20 cellular contexts compared by ENCODE assay signal in genomic region chr12:113293100-113293499, GRCh38. TPM values are rescaled to one million over a fixed set of nuclear protein-coding genes. Genes with fewer than 3 reads are reported as not detected.
DNase-seq lines count a peak whose midpoint lies in the region; ATAC-seq and TF ChIP-seq lines count a peak whose summit lies in the region.
"Had no signal": no experiment of that assay in that cellular context is flagged by ENCODE, and none has a peak within 500 bp of the region (broad histone marks: within the 10 kb centered on the region; RNA-seq: fewer than 3 reads in every experiment).

No MANE protein-coding gene starts in this region.

- no peaks in the 10 kb centered on the region for H3K4me1 ChIP-seq in CD8-positive, alpha-beta T cell (ENCODE audit: insufficient read depth, low read length)
- H3K4me1 ChIP-seq in HEK293 (ENCODE audit: control insufficient read depth, insufficient read depth, low read length), result no peaks in the 10 kb centered on the region
- peaks cover 19% of the 10 kb centered on the region for H3K4me1 ChIP-seq in osteoblast (ENCODE audit: insufficient read depth, low read length)
- H3K4me1 ChIP-seq: BE2C, Caco-2 had no signal

- POLR2A ChIA-PET in CD8-positive, alpha-beta T cell (lab: Charles Lee), result no interaction called here
- POLR2A ChIA-PET in HEK293 (lab: Yijun Ruan, JAX), result no interaction called here

- no peak overlapping the region for H3K4me2 ChIP-seq in osteoblast (ENCODE audit: insufficient read depth, low read length)
- H3K4me2 ChIP-seq: BLaER1 had no signal

- intact Hi-C loops in CD8-positive, alpha-beta T cell (cut with DNase I, micrococcal nuclease), result no loop called here

- H3K27ac Mint-ChIP-seq in activated naive CD4-positive, alpha-beta T cell treated with anti-CD3 and anti-CD28 coated beads, Interleukin-2, amount 50 U/mL, for 72 hours, result peak overlapping the region; percentile 67 to 88
- peak overlapping the region; percentile 37 for H3K27ac Mint-ChIP-seq in CD8-positive, alpha-beta T cell

- H2AFZ ChIP-seq in osteoblast (ENCODE audit: low read length), result no peak overlapping the region

- no peak overlapping the region for H3K4me3 Mint-ChIP-seq in CD8-positive, alpha-beta T cell
- H3K4me3 Mint-ChIP-seq: CD14-positive monocyte; CD4-positive, alpha-beta memory T cell; CD4-positive, CD25-positive, alpha-beta regulatory T cell had no signal

- no peak overlapping the region for H3K27ac ChIP-seq in CD8-positive, alpha-beta T cell (ENCODE audit: low read depth, low read length)
- H3K27ac ChIP-seq in HEK293 (ENCODE audit: extremely low read depth, low read depth, low read length), result no peak overlapping the region
- no peak overlapping the region for H3K27ac ChIP-seq in osteoblast (ENCODE audit: low read depth, low read length)
- H3K27ac ChIP-seq: BLaER1 had no signal

- DNase-seq in activated naive CD4-positive, alpha-beta T cell treated with anti-CD3 and anti-CD28 coated beads, Interleukin-2, amount 50 U/mL, for 72 hours (ENCODE audit: low spot score in 2 of 2), result no peak
- DNase-seq in activated naive CD4-positive, alpha-beta T cell treated with Interleukin-2 at 50 U/mL for 16 hours, result no peak
- no peak for DNase-seq in CD8-positive, alpha-beta T cell
- DNase-seq in osteoblast (ENCODE audit: insufficient read length, low spot score, missing footprints), result peak; percentile 65
- DNase-seq in occipital lobe (lab: John Stamatoyannopoulos, UW), result no peak
- DNase-seq in OCI-M2 (lab: John Stamatoyannopoulos, UW; ENCODE audit: unreplicated experiment), result no peak
- DNase-seq: 8988T; ACHN; BE2C; C1 segment of cervical spinal cord; Caco-2; Calu3; CD4-positive, alpha-beta memory T cell; CD4-positive, CD25-positive, alpha-beta regulatory T cell; DMS79 treated with DMSO at 0.1 percent for 48 hours; GF-D8 had no signal

- H3K4me1 Mint-ChIP-seq in CD8-positive, alpha-beta T cell (ENCODE audit: low read depth), result no peaks in the 10 kb centered on the region
- H3K4me1 Mint-ChIP-seq: CD4-positive, alpha-beta memory T cell; CD4-positive, CD25-positive, alpha-beta regulatory T cell had no signal

- H3K36me3 Mint-ChIP-seq in activated naive CD4-positive, alpha-beta T cell treated with anti-CD3 and anti-CD28 coated beads, Interleukin-2, amount 50 U/mL, for 72 hours, result peaks cover 0 to 4% of the 10 kb centered on the region in 2 donors
- peaks cover 69% of the 10 kb centered on the region for H3K36me3 Mint-ChIP-seq in CD8-positive, alpha-beta T cell

- H3K79me2 ChIP-seq in osteoblast (ENCODE audit: insufficient read depth, low read length), result no peaks in the 10 kb centered on the region

- peaks cover 14% of the 10 kb centered on the region for H3K36me3 ChIP-seq in CD8-positive, alpha-beta T cell (ENCODE audit: insufficient read depth, low read length)
- H3K36me3 ChIP-seq in HEK293 (ENCODE audit: control insufficient read depth in 2 of 2, insufficient read depth in 1 of 2, low read length in 2 of 2), result peaks cover 0 to 13% of the 10 kb centered on the region in 2 experiments; a peak in 2 of 3 replicates
- peaks cover 26% of the 10 kb centered on the region for H3K36me3 ChIP-seq in osteoblast (ENCODE audit: insufficient read depth, low read length)
- H3K36me3 ChIP-seq: BLaER1 had no signal

- H3K9me3 ChIP-seq in CD8-positive, alpha-beta T cell (ENCODE audit: low read length), result no peaks in the 10 kb centered on the region
- H3K9me3 ChIP-seq in HEK293 (ENCODE audit: control insufficient read depth, insufficient read depth, low read depth, low read length) (no peaks in the 10 kb centered on the region), osteoblast (ENCODE audit: low read depth, low read length) (no peaks in the 10 kb centered on the region)
- H3K9me3 ChIP-seq: BE2C, BLaER1, Caco-2 had no signal

- peaks cover 3% of the 10 kb centered on the region for H4K20me1 ChIP-seq in osteoblast (ENCODE audit: insufficient read depth, low read length)

- no peaks in the 10 kb centered on the region for H3K9me3 Mint-ChIP-seq in activated naive CD4-positive, alpha-beta T cell treated with anti-CD3 and anti-CD28 coated beads, Interleukin-2, amount 50 U/mL, for 72 hours
- no peaks in the 10 kb centered on the region for H3K9me3 Mint-ChIP-seq in CD8-positive, alpha-beta T cell
- H3K9me3 Mint-ChIP-seq: CD4-positive, alpha-beta memory T cell; CD4-positive, CD25-positive, alpha-beta regulatory T cell had no signal

- no peaks in the 10 kb centered on the region for H3K27me3 Mint-ChIP-seq in CD8-positive, alpha-beta T cell (ENCODE audit: low read depth)
- H3K27me3 Mint-ChIP-seq: CD4-positive, alpha-beta memory T cell; CD4-positive, CD25-positive, alpha-beta regulatory T cell had no signal

- no peak for TF ChIP-seq CTCF in CD8-positive, alpha-beta T cell (IDR thresholded peaks at IDR 0.05)
- TF ChIP-seq CTCF in HEK293 (tag by site-specific recombination; IDR thresholded peaks at IDR 0.05) (no peak), osteoblast (IDR thresholded peaks at IDR 0.05; ENCODE audit: extremely low read depth, low read depth, low read length) (no peak)

- no peak overlapping the region for H3K4me3 ChIP-seq in CD8-positive, alpha-beta T cell (ENCODE audit: low read depth, low read length)
- no peak overlapping the region for H3K4me3 ChIP-seq in HEK293 (ENCODE audit: low read depth, low read length)
- no peak overlapping the region for H3K4me3 ChIP-seq in osteoblast (ENCODE audit: insufficient read depth, low read length)
- H3K4me3 ChIP-seq: BLaER1 had no signal

- H3K27me3 ChIP-seq in CD8-positive, alpha-beta T cell (ENCODE audit: insufficient read depth, low read length), result no peaks in the 10 kb centered on the region
- H3K27me3 ChIP-seq in osteoblast (ENCODE audit: insufficient read depth, low read length), result no peaks in the 10 kb centered on the region
- H3K27me3 ChIP-seq: BE2C, BLaER1 had no signal

- CTCF ChIA-PET in CD8-positive, alpha-beta T cell (lab: Charles Lee), result no interaction called here
- CTCF ChIA-PET in HEK293 (lab: Yijun Ruan, JAX), result no interaction called here

- ATAC-seq in activated naive CD4-positive, alpha-beta T cell treated with anti-CD3 and anti-CD28 coated beads, Interleukin-2, amount 50 U/mL, for 72 hours, result no peak
- ATAC-seq in CD8-positive, alpha-beta T cell, result no peak
- ATAC-seq in GM18502 (IDR thresholded peaks at IDR 0.05; ENCODE audit: poor library complexity, unreplicated experiment), result no peak

TF ChIP-seq in HEK293, 187 proteins besides CTCF, POLR2A, EP300 and RAD21:
- TF ChIP-seq TSHZ1 (tag by site-specific recombination; IDR thresholded peaks at IDR 0.05; ENCODE audit: borderline replicate concordance) (no peak), PRDM10 (tag by site-specific recombination; IDR thresholded peaks at IDR 0.05) (peak; percentile 85)

RNA-seq across cellular contexts. Expression of gene SLC8B1, which starts 41.8 kb away (rescaled TPM):
- total RNA-seq in activated naive CD4-positive, alpha-beta T cell treated with anti-CD3 and anti-CD28 coated beads, Interleukin-2, amount 50 U/mL, for 72 hours, result 10 to 100 TPM; 24.2 to 28.5 TPM
- 10 to 100 TPM; 67.3 to 72.8 TPM for total RNA-seq in CD8-positive, alpha-beta T cell
- 16.5 and 19.5 TPM in 2 replicates for total RNA-seq in osteoblast
- 5.0 TPM for total RNA-seq in occipital lobe
